In the genomic region with DNA sequence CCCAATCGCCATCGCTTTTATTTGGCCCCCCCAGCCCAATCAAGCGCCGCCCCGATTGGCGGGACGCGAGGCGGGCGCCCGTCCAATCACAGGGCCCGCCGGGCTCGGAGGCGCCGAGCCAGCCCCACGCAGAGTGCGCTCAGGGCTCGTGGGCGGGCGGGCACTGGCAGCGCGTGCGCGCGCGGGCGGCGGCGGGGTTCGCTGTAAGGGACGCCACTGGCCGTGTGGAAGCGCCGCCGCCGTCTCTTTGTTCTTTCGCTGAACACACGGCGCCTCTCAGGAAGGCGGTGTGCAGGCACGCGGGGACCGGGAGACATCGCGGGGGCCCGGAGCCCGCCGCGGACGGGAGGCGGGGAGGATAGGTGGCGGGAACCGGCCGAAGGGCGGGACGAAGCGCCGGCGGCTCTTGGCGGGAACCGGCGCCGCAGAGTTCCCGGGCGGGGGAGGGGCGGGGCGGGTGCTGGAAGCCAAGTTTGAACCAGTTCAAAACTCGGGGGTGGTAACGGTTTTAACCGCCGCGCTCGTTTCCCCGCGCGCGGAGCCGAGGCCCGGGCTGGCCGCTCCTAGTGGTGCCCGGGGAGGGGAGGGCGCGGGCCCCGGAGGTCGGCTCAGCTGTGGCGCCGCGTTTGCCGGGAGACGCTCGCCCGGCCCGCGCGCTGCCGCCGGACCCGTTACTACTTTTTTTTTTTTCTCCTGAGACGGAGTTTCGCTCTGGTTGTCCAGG, we compare ENCODE assay signal across 9 cellular contexts. TPM values are rescaled to one million over a fixed set of nuclear protein-coding genes. Genes with fewer than 3 reads are reported as not detected.
A peak's percentile ranks its signal among the peaks of the same experiment; 100 is the strongest.
DNase-seq lines count a peak whose midpoint lies in the region; ATAC-seq, FAIRE-seq and TF ChIP-seq lines count a peak whose summit lies in the region.
"Had no signal": no experiment of that assay in that cellular context is flagged by ENCODE, and none has a peak within 500 bp of the region (broad histone marks: within the 10 kb centered on the region; RNA-seq: fewer than 3 reads in every experiment).

No MANE protein-coding gene starts in this region.

- peak overlapping the region; percentile 97 for H3K4me3 ChIP-seq in BLaER1
- H3K4me3 ChIP-seq in coronary artery = peak overlapping the region; percentile 92
- peak overlapping the region; percentile 91 to 96 for H3K4me3 ChIP-seq in left lung

- peak overlapping the region; percentile 98 for H3K27ac ChIP-seq in BLaER1
- peak overlapping the region; percentile 91 to 95 for H3K27ac ChIP-seq in coronary artery
- H3K27ac ChIP-seq in left lung = peak overlapping the region; percentile 93 to 94

- peak overlapping the region; percentile 99 for H3K9ac ChIP-seq in BLaER1

- peaks cover 9% of the 10 kb centered on the region; the same call in 1 of the 2 replicates for H3K36me3 ChIP-seq in BLaER1
- no peaks in the 10 kb centered on the region for H3K36me3 ChIP-seq in left lung

- peaks cover 24% of the 10 kb centered on the region for H3K36me3 Mint-ChIP-seq in activated CD4-positive, alpha-beta T cell treated with anti-CD3 and anti-CD28 coated beads, Interleukin-2, amount 10 ng/mL, durations not matched to agents 24 days and 14 days (ENCODE audit: low read depth)

- peak overlapping the region; percentile 99 for H3K27ac Mint-ChIP-seq in activated CD4-positive, alpha-beta T cell treated with anti-CD3 and anti-CD28 coated beads, Interleukin-2, amount 10 ng/mL, durations not matched to agents 24 days and 14 days

- ATAC-seq in HG03439 (IDR thresholded peaks at IDR 0.05; ENCODE audit: unreplicated experiment) = peak; percentile 88
- ATAC-seq in left lung = peak; percentile 98

- H3K9me3 ChIP-seq in BLaER1 (no peaks in the 10 kb centered on the region; the same call in 1 of the 2 replicates), left lung (no peaks in the 10 kb centered on the region)

- H3K4me1 Mint-ChIP-seq in activated CD4-positive, alpha-beta T cell treated with anti-CD3 and anti-CD28 coated beads, Interleukin-2, amount 10 ng/mL, durations not matched to agents 24 days and 14 days = peaks cover 26% of the 10 kb centered on the region

- peaks cover 20% of the 10 kb centered on the region for H3K4me1 ChIP-seq in BLaER1
- H3K4me1 ChIP-seq in left lung = peaks cover 0 to 12% of the 10 kb centered on the region in 2 donors

- H3K4me3 Mint-ChIP-seq in activated CD4-positive, alpha-beta T cell treated with anti-CD3 and anti-CD28 coated beads, Interleukin-2, amount 10 ng/mL, durations not matched to agents 24 days and 14 days = peak overlapping the region; percentile 93

- DNase-seq in GM19239 (ENCODE audit: insufficient read length, low spot score) (peak; percentile 95), NCI-H510A (lab: John Stamatoyannopoulos, UW) (peak; percentile 64), coronary artery (ENCODE audit: low spot score) (peak; percentile 94), left lung (peak; percentile 90 to 98)
- DNase-seq in activated CD4-positive, alpha-beta T cell treated with anti-CD3 and anti-CD28 coated beads, Interleukin-2, amount 10 ng/mL, durations not matched to agents 24 days and 14 days = peak; percentile 99
- DNase-seq in stimulated activated CD4-positive, alpha-beta T cell treated with anti-CD3 and anti-CD28 coated beads, Interleukin-2, amount 100 ng/mL, for 24 hours = peak; percentile 92 to 93

- H3K9me3 Mint-ChIP-seq in activated CD4-positive, alpha-beta T cell treated with anti-CD3 and anti-CD28 coated beads, Interleukin-2, amount 10 ng/mL, durations not matched to agents 24 days and 14 days = no peaks in the 10 kb centered on the region

- H3K27me3 Mint-ChIP-seq in activated CD4-positive, alpha-beta T cell treated with anti-CD3 and anti-CD28 coated beads, Interleukin-2, amount 10 ng/mL, durations not matched to agents 24 days and 14 days = no peaks in the 10 kb centered on the region

- FAIRE-seq in GM19239 (lab: Jason Lieb, UNC) = peak; percentile 88
- FAIRE-seq: endometrium had no signal

- H3K27me3 ChIP-seq in BLaER1 (no peaks in the 10 kb centered on the region), left lung (no peaks in the 10 kb centered on the region)

- TF ChIP-seq CTCF in coronary artery (IDR thresholded peaks at IDR 0.05) (no peak), left lung (IDR thresholded peaks at IDR 0.05) (no peak)

- H4K20me1 ChIP-seq in BLaER1 = peaks cover 39% of the 10 kb centered on the region

- H3K4me2 ChIP-seq in BLaER1 = peak overlapping the region; percentile 66

- intact Hi-C loops in activated CD4-positive, alpha-beta T cell treated with anti-CD3 and anti-CD28 coated beads, Interleukin-2, amount 10 ng/mL, durations not matched to agents 24 days and 14 days (cut with micrococcal nuclease) = loop anchor here (1.0 to 5.0 kb wide), 8 partner anchors 28 to 207 kb away; no protein-coding TSS in a partner anchor
- intact Hi-C loops in left lung (cut with DNase I) = no loop called here

RNA-seq across cellular contexts. Expression of a gene that starts 0.4 kb away (rescaled TPM):
- total RNA-seq in activated CD4-positive, alpha-beta T cell treated with anti-CD3 and anti-CD28 coated beads, Interleukin-2, amount 10 ng/mL, durations not matched to agents 24 days and 14 days = 120 and 126 TPM in 2 replicates
- total RNA-seq in left lung = 1 to 10 TPM; 7.2 to 9.9 TPM

Comparison
In these comparisons a context has a peak if more than half of its experiments do, and no peak if none do; other contexts are left out.
1. Peak in every context shown above with its lines: DNase-seq, ATAC-seq, H3K4me3 ChIP-seq and H3K27ac ChIP-seq.
2. RNA of a gene that starts 0.4 kb away (total RNA-seq): 120 to 126 TPM in activated CD4-positive, alpha-beta T cell treated with anti-CD3 and anti-CD28 coated beads, Interleukin-2, amount 10 ng/mL, durations not matched to agents 24 days and 14 days; 7.2 to 9.9 TPM in left lung; every median in the first group is over 10 times any median in the second.